14 cellular contexts compared by ENCODE assay signal in genomic region chr16:3580271-3580670, GRCh38. TPM values are rescaled to one million over a fixed set of nuclear protein-coding genes. Genes with fewer than 3 reads are reported as not detected.
DNase-seq lines count a peak whose midpoint lies in the region; ATAC-seq, FAIRE-seq and TF ChIP-seq lines count a peak whose summit lies in the region.
"Had no signal": no experiment of that assay in that cellular context is flagged by ENCODE, and none has a peak within 500 bp of the region (broad histone marks: within the 10 kb centered on the region; RNA-seq: fewer than 3 reads in every experiment).

No MANE protein-coding gene starts in this region.

- H3K4me3 ChIP-seq in OCI-LY1 (ENCODE audit: low read depth, low read length, poor library complexity, severe bottlenecking) = peak overlapping the region; percentile 14
- H3K4me3 ChIP-seq in H1 (ENCODE audit: extremely low read depth in 1 of 4, insufficient read depth in 2 of 4, low read depth in 3 of 4, low read length in 4 of 4) = no peak overlapping the region
- H3K4me3 ChIP-seq: cardiac muscle cell, MG63 had no signal

- H3K27me3 ChIP-seq in OCI-LY1 (ENCODE audit: insufficient read depth, low read length) = no peaks in the 10 kb centered on the region
- no peaks in the 10 kb centered on the region for H3K27me3 ChIP-seq in H1 (replicated peaks in 1 of 4; ENCODE audit: control insufficient read depth in 3 of 4, extremely low read depth in 1 of 4, insufficient read depth in 3 of 4, low read length in 3 of 4)
- H3K27me3 ChIP-seq: cardiac muscle cell had no signal

- no peak overlapping the region for H3K56ac ChIP-seq in H1 (replicated peaks; ENCODE audit: insufficient read length, low read depth, low read length)

- peak overlapping the region; percentile 88 for H3K27ac ChIP-seq in OCI-LY1 (ENCODE audit: low read depth, low read length, poor library complexity, severe bottlenecking)
- H3K27ac ChIP-seq in H1 (ENCODE audit: low read depth, low read length) = no peak overlapping the region
- H3K27ac ChIP-seq: cardiac muscle cell had no signal

- FAIRE-seq in H1 (lab: Jason Lieb, UNC) = no peak
- FAIRE-seq: kidney had no signal

- H2BK15ac ChIP-seq in H1 (ENCODE audit: low read length) = no peak overlapping the region

- CTCF ChIA-PET in activated naive CD4-positive, alpha-beta T cell treated with anti-CD3 and anti-CD28 coated beads, Interleukin-2, amount 10 ng/mL, durations not matched to agents 7 days and 5 days (lab: Charles Lee) = no interaction called here
- CTCF ChIA-PET in H1 (lab: Charles Lee; ENCODE audit: partially characterized antibody) = interaction anchor here (1.1 kb wide), 2 partner anchors 53 to 97 kb away, joined by 3 to 4 read pairs; no protein-coding TSS in a partner anchor

- no peak overlapping the region for H2AK5ac ChIP-seq in H1 (ENCODE audit: low read depth, low read length)

- no peak overlapping the region for H3K23ac ChIP-seq in H1 (ENCODE audit: insufficient read length)

- H3K9ac ChIP-seq in OCI-LY1 (ENCODE audit: low read length) = peak overlapping the region; percentile 47
- H3K9ac ChIP-seq in H1 (replicated peaks in 1 of 4; ENCODE audit: extremely low read depth in 1 of 4, low read depth in 3 of 4, low read length in 3 of 4) = no peak overlapping the region; a peak in 1 of 7 replicates

- H3K4me1 ChIP-seq in OCI-LY1 (ENCODE audit: insufficient read depth, low read length, severe bottlenecking) = peaks cover 55% of the 10 kb centered on the region
- peaks cover 0 to 9% (median 7%) of the 10 kb centered on the region in 4 experiments; a peak in 6 of 7 replicates for H3K4me1 ChIP-seq in H1 (replicated peaks in 1 of 4; ENCODE audit: control insufficient read depth in 3 of 4, insufficient read depth in 4 of 4, low read length in 3 of 4)

- H4K91ac ChIP-seq in H1 (replicated peaks; ENCODE audit: insufficient read length, low read length) = no peak overlapping the region

- no peaks in the 10 kb centered on the region for H4K20me1 ChIP-seq in OCI-LY1 (ENCODE audit: insufficient read depth, low read length)
- peaks cover 0 to 2% of the 10 kb centered on the region in 2 experiments for H4K20me1 ChIP-seq in H1 (replicated peaks in 1 of 2; ENCODE audit: control insufficient read depth in 1 of 2, insufficient read depth in 2 of 2, low read length in 2 of 2)

- H3K4me2 ChIP-seq in OCI-LY1 (ENCODE audit: low read length) (peak overlapping the region; percentile 45; the same call in 1 of the 2 replicates), H1 (ENCODE audit: insufficient read depth in 1 of 2, low read depth in 2 of 2, low read length in 2 of 2) (no peak overlapping the region)

- H3K79me2 ChIP-seq in OCI-LY1 (ENCODE audit: insufficient read depth, low read length) (no peaks in the 10 kb centered on the region), H1 (ENCODE audit: control insufficient read depth in 1 of 2, insufficient read depth in 2 of 2, low read length in 2 of 2) (no peaks in the 10 kb centered on the region)

- H3K23me2 ChIP-seq in H1 (ENCODE audit: low read depth, low read length) = no peaks in the 10 kb centered on the region; the same call in 1 of the 2 replicates

- ATAC-seq in activated naive CD4-positive, alpha-beta T cell treated with anti-CD3 and anti-CD28 coated beads, Interleukin-2, amount 50 U/mL, for 72 hours = no peak
- no peak for ATAC-seq in stimulated activated effector memory CD8-positive, alpha-beta T cell treated with anti-CD3 and anti-CD28 coated beads, Interleukin-12 subunit alpha, Interleukin-12 subunit beta, amount 100 ng/mL, for 72 hours
- no peak for ATAC-seq in GM18867 (IDR thresholded peaks at IDR 0.05; ENCODE audit: unreplicated experiment)
- ATAC-seq: stimulated activated naive CD8-positive, alpha-beta T cell treated with anti-CD3 and anti-CD28 coated beads, Interleukin-15, amount 100 ng/mL, for 72 hours had no signal

- H3K9me3 Mint-ChIP-seq in activated naive CD4-positive, alpha-beta T cell treated with anti-CD3 and anti-CD28 coated beads, Interleukin-2, amount 10 ng/mL, durations not matched to agents 7 days and 5 days = no peaks in the 10 kb centered on the region
- no peaks in the 10 kb centered on the region for H3K9me3 Mint-ChIP-seq in activated naive CD4-positive, alpha-beta T cell treated with anti-CD3 and anti-CD28 coated beads, Interleukin-2, amount 50 U/mL, for 72 hours
- no peaks in the 10 kb centered on the region for H3K9me3 Mint-ChIP-seq in stimulated activated effector memory CD8-positive, alpha-beta T cell treated with anti-CD3 and anti-CD28 coated beads, Interleukin-12 subunit alpha, Interleukin-12 subunit beta, amount 100 ng/mL, for 72 hours
- H3K9me3 Mint-ChIP-seq: HFFc6; stimulated activated naive CD8-positive, alpha-beta T cell treated with anti-CD3 and anti-CD28 coated beads, Interleukin-15, amount 100 ng/mL, for 72 hours had no signal

- WGBS in H1 (ENCODE audit: extremely low coverage in 1 of 2, insufficient coverage in 1 of 2, insufficient read length in 1 of 2, insufficient replicate concordance in 2 of 2, low coverage in 1 of 2, low lambda C conversion rate in 2 of 2, missing lambda C conversion rate in 1 of 2), 2 experiments = 97% methylated on average over 12 of the region's 12 CpGs; no CpG with 5 or more reads in 1 of the 2 experiments

- no peaks in the 10 kb centered on the region for H3K27me3 Mint-ChIP-seq in activated naive CD4-positive, alpha-beta T cell treated with anti-CD3 and anti-CD28 coated beads, Interleukin-2, amount 10 ng/mL, durations not matched to agents 7 days and 5 days
- H3K27me3 Mint-ChIP-seq: stimulated activated naive CD8-positive, alpha-beta T cell treated with anti-CD3 and anti-CD28 coated beads, Interleukin-15, amount 100 ng/mL, for 72 hours had no signal

- TF ChIP-seq EP300 in H1 (IDR thresholded peaks at IDR 0.05; ENCODE audit: borderline replicate concordance in 1 of 2, low read depth in 2 of 2, low read length in 2 of 2) = no peak

- POLR2A ChIA-PET in H1 (lab: Charles Lee; ENCODE audit: partially characterized antibody) = interaction anchor here (0.7 to 1.6 kb wide), 5 partner anchors 9 to 95 kb away, joined by 3 to 7 read pairs (median 3); no protein-coding TSS in a partner anchor

- no peak overlapping the region for H2AFZ ChIP-seq in OCI-LY1 (ENCODE audit: low read length)
- no peak overlapping the region for H2AFZ ChIP-seq in H1 (ENCODE audit: low read length)

- TF ChIP-seq CTCF in OCI-LY1 (IDR thresholded peaks at IDR 0.05; ENCODE audit: low read length) (no peak), H1 (IDR thresholded peaks at IDR 0.05; ENCODE audit: control extremely low read depth in 1 of 3, insufficient read depth in 1 of 3, low read depth in 1 of 3, low read length in 3 of 3) (no peak)

- H3K36me3 Mint-ChIP-seq in activated naive CD4-positive, alpha-beta T cell treated with anti-CD3 and anti-CD28 coated beads, Interleukin-2, amount 10 ng/mL, durations not matched to agents 7 days and 5 days = peaks cover 33% of the 10 kb centered on the region
- peaks cover 11 to 13% of the 10 kb centered on the region in 2 donors for H3K36me3 Mint-ChIP-seq in activated naive CD4-positive, alpha-beta T cell treated with anti-CD3 and anti-CD28 coated beads, Interleukin-2, amount 50 U/mL, for 72 hours
- peaks cover 30% of the 10 kb centered on the region for H3K36me3 Mint-ChIP-seq in stimulated activated effector memory CD8-positive, alpha-beta T cell treated with anti-CD3 and anti-CD28 coated beads, Interleukin-12 subunit alpha, Interleukin-12 subunit beta, amount 100 ng/mL, for 72 hours

- H2BK5ac ChIP-seq in H1 (ENCODE audit: low read depth, low read length) = peak overlapping the region; percentile 60

- no peak overlapping the region for H3K18ac ChIP-seq in H1 (ENCODE audit: extremely low read depth, low read length)

- no peak overlapping the region for H4K5ac ChIP-seq in H1 (ENCODE audit: insufficient read length, low read depth, low read length)

- H2BK20ac ChIP-seq in H1 (ENCODE audit: low read length) = no peak overlapping the region

- peak overlapping the region; percentile 73 for H3K27ac Mint-ChIP-seq in activated naive CD4-positive, alpha-beta T cell treated with anti-CD3 and anti-CD28 coated beads, Interleukin-2, amount 10 ng/mL, durations not matched to agents 7 days and 5 days
- peak overlapping the region in 1 of 2 donors; percentile 91 for H3K27ac Mint-ChIP-seq in activated naive CD4-positive, alpha-beta T cell treated with anti-CD3 and anti-CD28 coated beads, Interleukin-2, amount 50 U/mL, for 72 hours
- H3K27ac Mint-ChIP-seq in stimulated activated effector memory CD8-positive, alpha-beta T cell treated with anti-CD3 and anti-CD28 coated beads, Interleukin-12 subunit alpha, Interleukin-12 subunit beta, amount 100 ng/mL, for 72 hours = no peak overlapping the region
- H3K27ac Mint-ChIP-seq: HFFc6 had no signal

- H3K79me1 ChIP-seq in H1 (ENCODE audit: low read depth, low read length) = no peaks in the 10 kb centered on the region

- peaks cover 47% of the 10 kb centered on the region for H3K4me1 Mint-ChIP-seq in activated naive CD4-positive, alpha-beta T cell treated with anti-CD3 and anti-CD28 coated beads, Interleukin-2, amount 10 ng/mL, durations not matched to agents 7 days and 5 days
- H3K4me1 Mint-ChIP-seq in stimulated activated effector memory CD8-positive, alpha-beta T cell treated with anti-CD3 and anti-CD28 coated beads, Interleukin-12 subunit alpha, Interleukin-12 subunit beta, amount 100 ng/mL, for 72 hours = peaks cover 54% of the 10 kb centered on the region

- no peaks in the 10 kb centered on the region for H3K9me2 ChIP-seq in OCI-LY1 (ENCODE audit: low read depth, low read length)

- no peak overlapping the region for H3K4ac ChIP-seq in H1 (replicated peaks; ENCODE audit: insufficient read length, low read depth, low read length)

- H3K4me3 Mint-ChIP-seq in activated naive CD4-positive, alpha-beta T cell treated with anti-CD3 and anti-CD28 coated beads, Interleukin-2, amount 10 ng/mL, durations not matched to agents 7 days and 5 days = no peak overlapping the region
- H3K4me3 Mint-ChIP-seq in stimulated activated effector memory CD8-positive, alpha-beta T cell treated with anti-CD3 and anti-CD28 coated beads, Interleukin-12 subunit alpha, Interleukin-12 subunit beta, amount 100 ng/mL, for 72 hours = peak overlapping the region; percentile 99
- H3K4me3 Mint-ChIP-seq: HFFc6; stimulated activated naive CD8-positive, alpha-beta T cell treated with anti-CD3 and anti-CD28 coated beads, Interleukin-15, amount 100 ng/mL, for 72 hours had no signal

- H4K8ac ChIP-seq in H1 (ENCODE audit: extremely low read depth, insufficient read depth, low read length) = no peak overlapping the region

- no peak overlapping the region for H2BK120ac ChIP-seq in H1 (replicated peaks; ENCODE audit: low read depth, low read length)

- H2BK12ac ChIP-seq in H1 (ENCODE audit: low read depth, low read length) = peak overlapping the region; percentile 50; the same call in 1 of the 2 replicates

- no peaks in the 10 kb centered on the region for H3F3A ChIP-seq in OCI-LY1 (ENCODE audit: insufficient read depth, low read length)

- DNase-seq in activated naive CD4-positive, alpha-beta T cell treated with anti-CD3 and anti-CD28 coated beads, Interleukin-2, amount 10 ng/mL, durations not matched to agents 7 days and 5 days = no peak
- no peak for DNase-seq in activated naive CD4-positive, alpha-beta T cell treated with anti-CD3 and anti-CD28 coated beads, Interleukin-2, amount 50 U/mL, for 72 hours (ENCODE audit: low spot score in 2 of 2)
- DNase-seq in H1 (ENCODE audit: low read depth in 1 of 2, low spot score in 2 of 2) = no peak
- DNase-seq in stimulated activated effector memory CD8-positive, alpha-beta T cell treated with anti-CD3 and anti-CD28 coated beads, Interleukin-12 subunit alpha, Interleukin-12 subunit beta, amount 100 ng/mL, for 72 hours (ENCODE audit: low spot score in 2 of 2) = no peak
- no peak for DNase-seq in HCEC 1CT
- DNase-seq in anterior cingulate cortex (lab: John Stamatoyannopoulos, UW) = no peak
- DNase-seq: HFFc6; kidney; MG63; stimulated activated naive CD8-positive, alpha-beta T cell treated with anti-CD3 and anti-CD28 coated beads, Interleukin-15, amount 100 ng/mL, for 72 hours; SW 1271 had no signal

- H3K36me3 ChIP-seq in OCI-LY1 (ENCODE audit: insufficient read depth, low read length) = peaks cover 21% of the 10 kb centered on the region; the same call in 1 of the 2 replicates
- H3K36me3 ChIP-seq in H1 (ENCODE audit: control insufficient read depth in 2 of 4, insufficient read depth in 4 of 4, low read length in 3 of 4) = peaks cover 0 to 10% (median 3%) of the 10 kb centered on the region in 4 experiments; a peak in 2 of 8 replicates
- H3K36me3 ChIP-seq: cardiac muscle cell had no signal

- TF ChIP-seq RAD21 in H1 (IDR thresholded peaks at IDR 0.05 in 1 of 2, conservative IDR thresholded peaks at IDR 0.05 in 1 of 2; ENCODE audit: low read depth in 2 of 2, low read length in 2 of 2) = no peak

- no peaks in the 10 kb centered on the region for H3K9me3 ChIP-seq in OCI-LY1 (ENCODE audit: low read length)
- H3K9me3 ChIP-seq in H1 (ENCODE audit: insufficient read depth in 2 of 2, low read depth in 1 of 2, low read length in 1 of 2) = no peaks in the 10 kb centered on the region
- H3K9me3 ChIP-seq: MG63 had no signal

- no peak overlapping the region for H3K14ac ChIP-seq in H1 (ENCODE audit: insufficient read length)

- no peak for TF ChIP-seq POLR2A in H1 (IDR thresholded peaks at IDR 0.05; ENCODE audit: control extremely low read depth in 1 of 2, low read depth in 2 of 2, low read length in 2 of 2)

RNA-seq across cellular contexts. Expression of gene NLRC3, which starts 3.1 kb away (rescaled TPM):
- total RNA-seq in activated naive CD4-positive, alpha-beta T cell treated with anti-CD3 and anti-CD28 coated beads, Interleukin-2, amount 50 U/mL, for 72 hours = 10 to 100 TPM; 24.6 to 26.2 TPM
- 0.20 and 0.21 TPM in 2 replicates for total RNA-seq in H1 (2021; fragmentation: NEBNext Ultra II Directional; extraction: Animal tissue kit (Norgen Biotek cat#: 25700))
- polyA plus RNA-seq in H1 (2011; rRNA removed) = 0.18 and 0.25 TPM in 2 replicates
- 0.26 TPM for polyA plus RNA-seq in H1 (2011; cell fraction: cytosol; rRNA removed)
- polyA plus RNA-seq in H1 (2011; cell fraction: nucleus; rRNA removed) = 0.76 TPM
- polyA plus RNA-seq in H1 (2012, experiment 1 of 2) = 0.31 to 0.40 TPM (median 0.34 TPM) in 4 replicates
- polyA plus RNA-seq in H1 (2012, experiment 2 of 2) = 0.08 TPM
- 0.06 TPM for polyA plus RNA-seq in H1 (2013, experiment 1 of 2)
- 0.04 TPM for polyA plus RNA-seq in H1 (2013, experiment 2 of 2)
- 0.20 and 0.25 TPM in 2 replicates for polyA minus RNA-seq in H1 (2011; rRNA and poly(A)+ RNA removed)
- 0.29 TPM for polyA minus RNA-seq in H1 (2011; cell fraction: cytosol; rRNA and poly(A)+ RNA removed)
- polyA minus RNA-seq in H1 (2011; cell fraction: nucleus; rRNA and poly(A)+ RNA removed) = 0.30 TPM
- total RNA-seq: HFFc6 had no signal

RNA-seq across cellular contexts. Expression of gene SLX4, which starts 31.1 kb away (rescaled TPM):
- 10 to 100 TPM; 12.7 to 19.7 TPM for total RNA-seq in activated naive CD4-positive, alpha-beta T cell treated with anti-CD3 and anti-CD28 coated beads, Interleukin-2, amount 50 U/mL, for 72 hours
- 10.9 and 11.4 TPM in 2 replicates for total RNA-seq in H1 (2021; fragmentation: NEBNext Ultra II Directional; extraction: Animal tissue kit (Norgen Biotek cat#: 25700))
- polyA plus RNA-seq in H1 (2011; rRNA removed) = 4.4 and 6.1 TPM in 2 replicates
- 3.9 TPM for polyA plus RNA-seq in H1 (2011; cell fraction: cytosol; rRNA removed)
- polyA plus RNA-seq in H1 (2011; cell fraction: nucleus; rRNA removed) = 13.0 TPM
- polyA plus RNA-seq in H1 (2012, experiment 1 of 2) = 6.0 to 7.5 TPM (median 6.9 TPM) in 4 replicates
- polyA plus RNA-seq in H1 (2012, experiment 2 of 2) = 3.7 TPM
- polyA plus RNA-seq in H1 (2013, experiment 1 of 2) = 7.0 TPM
- polyA plus RNA-seq in H1 (2013, experiment 2 of 2) = 6.7 TPM
- 6.8 and 7.2 TPM in 2 replicates for polyA minus RNA-seq in H1 (2011; rRNA and poly(A)+ RNA removed)
- 9.0 TPM for polyA minus RNA-seq in H1 (2011; cell fraction: cytosol; rRNA and poly(A)+ RNA removed)
- 11.1 TPM for polyA minus RNA-seq in H1 (2011; cell fraction: nucleus; rRNA and poly(A)+ RNA removed)

Comparison
In these comparisons a context has a peak if more than half of its experiments do, and no peak if none do; other contexts are left out.
1. RNA of gene NLRC3, which starts 3.1 kb away (total RNA-seq): 24.6 to 26.2 TPM in activated naive CD4-positive, alpha-beta T cell treated with anti-CD3 and anti-CD28 coated beads, Interleukin-2, amount 50 U/mL, for 72 hours; 0.20 to 0.21 TPM in H1; every median in the first group is over 10 times any median in the second.